In genomic region chr6:53945765-53946407, GRCh38 we compare ENCODE assay signal across 24 cellular contexts.
DNase-seq lines count a peak whose midpoint lies in the region; ATAC-seq, FAIRE-seq and TF ChIP-seq lines count a peak whose summit lies in the region.
"Had no signal": no experiment of that assay in that cellular context is flagged by ENCODE, and none has a peak within 500 bp of the region (broad histone marks: within the 10 kb centered on the region; RNA-seq: fewer than 3 reads in every experiment).

No MANE protein-coding gene starts in this region.

- H3K9me3 ChIP-seq in kidney (ENCODE audit: control insufficient read depth in 1 of 2, low read length in 2 of 2) (no peaks in the 10 kb centered on the region), upper lobe of right lung (no peaks in the 10 kb centered on the region)
- H3K9me3 ChIP-seq: Peyer's patch had no signal

- H3K9me3 Mint-ChIP-seq in activated naive CD8-positive, alpha-beta T cell treated with anti-CD3 and anti-CD28 coated beads, Interleukin-2, amount 50 U/mL, for 24 hours, result peaks cover 19% of the 10 kb centered on the region
- H3K9me3 Mint-ChIP-seq in activated naive CD8-positive, alpha-beta T cell treated with anti-CD3 and anti-CD28 coated beads for 36 hours, result peaks cover 10% of the 10 kb centered on the region
- H3K9me3 Mint-ChIP-seq: CD8-positive, alpha-beta T cell had no signal

- no peak overlapping the region for H3K9ac ChIP-seq in kidney (ENCODE audit: low read length in 2 of 2)

- ATAC-seq in activated naive CD8-positive, alpha-beta T cell treated with anti-CD3 and anti-CD28 coated beads, Interleukin-2, amount 50 U/mL, for 24 hours, result peak; percentile 57
- ATAC-seq in HG03432 (IDR thresholded peaks at IDR 0.05; ENCODE audit: unreplicated experiment) (peak; percentile 39), upper lobe of right lung (peak; percentile 41)
- ATAC-seq: CD8-positive, alpha-beta T cell; SK-N-SH treated with all-trans-retinoic acid at 6 μM for 48 hours had no signal

- H3K4me1 Mint-ChIP-seq in activated naive CD8-positive, alpha-beta T cell treated with anti-CD3 and anti-CD28 coated beads, Interleukin-2, amount 50 U/mL, for 24 hours, result no peaks in the 10 kb centered on the region
- H3K4me1 Mint-ChIP-seq in activated naive CD8-positive, alpha-beta T cell treated with anti-CD3 and anti-CD28 coated beads for 36 hours, result no peaks in the 10 kb centered on the region

- H3K4me3 ChIP-seq in kidney (ENCODE audit: low read length in 2 of 2), result no peak overlapping the region
- no peak overlapping the region for H3K4me3 ChIP-seq in upper lobe of right lung
- H3K4me3 ChIP-seq: Peyer's patch had no signal

- H3K36me3 ChIP-seq in kidney (ENCODE audit: control insufficient read depth in 1 of 2, insufficient read depth in 2 of 2, low read length in 2 of 2) (no peaks in the 10 kb centered on the region), upper lobe of right lung (no peaks in the 10 kb centered on the region)
- H3K36me3 ChIP-seq: Peyer's patch had no signal

- H3K27ac Mint-ChIP-seq in activated naive CD8-positive, alpha-beta T cell treated with anti-CD3 and anti-CD28 coated beads, Interleukin-2, amount 50 U/mL, for 24 hours, result no peak overlapping the region
- H3K27ac Mint-ChIP-seq in activated naive CD8-positive, alpha-beta T cell treated with anti-CD3 and anti-CD28 coated beads for 36 hours, result no peak overlapping the region
- H3K27ac Mint-ChIP-seq: CD8-positive, alpha-beta T cell had no signal

- no peak overlapping the region for H3K4me3 Mint-ChIP-seq in activated naive CD8-positive, alpha-beta T cell treated with anti-CD3 and anti-CD28 coated beads, Interleukin-2, amount 50 U/mL, for 24 hours
- no peak overlapping the region for H3K4me3 Mint-ChIP-seq in activated naive CD8-positive, alpha-beta T cell treated with anti-CD3 and anti-CD28 coated beads for 36 hours
- H3K4me3 Mint-ChIP-seq: CD8-positive, alpha-beta T cell had no signal

- no peak for DNase-seq in activated naive CD8-positive, alpha-beta T cell treated with anti-CD3 and anti-CD28 coated beads, Interleukin-2, amount 50 U/mL, for 24 hours
- DNase-seq in activated naive CD8-positive, alpha-beta T cell treated with anti-CD3 and anti-CD28 coated beads for 36 hours, result no peak
- peak; percentile 52 for DNase-seq in kidney
- no peak for DNase-seq in upper lobe of right lung
- DNase-seq in T-helper 1 cell, result no peak
- DNase-seq in DMS 273 treated with DMSO at 0.1 percent for 48 hours (lab: John Stamatoyannopoulos, UW), result no peak
- no peak for DNase-seq in NK-92 treated with Interleukin-12 subunit alpha and Interleukin-12 subunit beta, amount 100 ng/mL, for 24 hours (lab: John Stamatoyannopoulos, UW)
- DNase-seq: AML-193; C1 segment of cervical spinal cord; Calu3; CD8-positive, alpha-beta T cell; GDM1; KBM-7; MM.1S; NCI-H1092; NCI-H1436; NCI-H187 treated with DMSO at 0.1 percent for 48 hours; NCI-H2107; NCI-H510A; NCI-H748 treated with DMSO at 0.1 percent for 48 hours; Peyer's patch had no signal

- intact Hi-C loops in kidney (cut with DNase I) (no loop called here), upper lobe of right lung (cut with DNase I) (no loop called here)

- TF ChIP-seq CTCF in kidney (IDR thresholded peaks at IDR 0.05; ENCODE audit: borderline replicate concordance, extremely low read depth, insufficient read depth) (no peak), upper lobe of right lung (IDR thresholded peaks at IDR 0.05) (no peak)

- H3K4me1 ChIP-seq in kidney (ENCODE audit: control insufficient read depth in 1 of 2, insufficient read depth in 1 of 2, low read depth in 1 of 2, low read length in 2 of 2) (no peaks in the 10 kb centered on the region), upper lobe of right lung (no peaks in the 10 kb centered on the region)
- H3K4me1 ChIP-seq: Peyer's patch had no signal

- no peaks in the 10 kb centered on the region for H3K36me3 Mint-ChIP-seq in activated naive CD8-positive, alpha-beta T cell treated with anti-CD3 and anti-CD28 coated beads, Interleukin-2, amount 50 U/mL, for 24 hours (ENCODE audit: low read depth)
- no peaks in the 10 kb centered on the region for H3K36me3 Mint-ChIP-seq in activated naive CD8-positive, alpha-beta T cell treated with anti-CD3 and anti-CD28 coated beads for 36 hours
- H3K36me3 Mint-ChIP-seq: CD8-positive, alpha-beta T cell had no signal

- H3K27ac ChIP-seq in kidney (ENCODE audit: low read depth in 2 of 2, low read length in 2 of 2) (no peak overlapping the region), upper lobe of right lung (no peak overlapping the region)
- H3K27ac ChIP-seq: 22Rv1, Peyer's patch had no signal

- peaks cover 9% of the 10 kb centered on the region for H3K27me3 Mint-ChIP-seq in activated naive CD8-positive, alpha-beta T cell treated with anti-CD3 and anti-CD28 coated beads, Interleukin-2, amount 50 U/mL, for 24 hours
- H3K27me3 Mint-ChIP-seq in activated naive CD8-positive, alpha-beta T cell treated with anti-CD3 and anti-CD28 coated beads for 36 hours, result peaks cover 17% of the 10 kb centered on the region

- no peaks in the 10 kb centered on the region for H3K27me3 ChIP-seq in upper lobe of right lung
- H3K27me3 ChIP-seq: Peyer's patch had no signal

- FAIRE-seq in kidney (lab: Jason Lieb, UNC), result no peak
